In genomic region chr11:93604276-93604675, GRCh38 we compare ENCODE assay signal across 28 cellular contexts.
"Had no signal": no experiment of that assay in that cellular context is flagged by ENCODE, and none has a peak within 500 bp of the region (broad histone marks: within the 10 kb centered on the region; RNA-seq: fewer than 3 reads in every experiment).

No MANE protein-coding gene starts in this region.

- H3K27ac ChIP-seq: ascending aorta, cardiac muscle cell, colonic mucosa, gastrocnemius medialis, hepatocyte, stomach, thyroid gland, upper lobe of left lung, vagina had no signal

- ATAC-seq: effector memory CD8-positive, alpha-beta T cell; gastrocnemius medialis; left cardiac atrium; natural killer cell; right cardiac atrium; stimulated activated naive B cell treated with anti-CD40 and anti-IgM and Interleukin-4, amounts not matched to agents 10 μg/mL and 1 μg/mL and 100 μg/mL, for 72 hours had no signal

- DNase-seq: activated CD4-positive, alpha-beta memory T cell treated with anti-CD3 and anti-CD28 coated beads for 36 hours; activated CD4-positive, alpha-beta T cell treated with anti-CD3 and anti-CD28 coated beads, Interleukin-2, amount 10 ng/mL, durations not matched to agents 24 days and 14 days; activated CD4-positive, CD25-positive, alpha-beta regulatory T cell treated with anti-CD3 and anti-CD28 coated beads, Interleukin-2, amount 50 U/mL, for 72 hours; activated CD8-positive, alpha-beta memory T cell treated with anti-CD3 and anti-CD28 coated beads, Interleukin-2, amount 50 U/mL, for 4 hours; activated gamma-delta T cell; activated naive CD4-positive, alpha-beta T cell treated with anti-CD3 and anti-CD28 coated beads, Interleukin-2, amount 10 ng/mL, durations not matched to agents 7 days and 5 days; activated naive CD8-positive, alpha-beta T cell treated with anti-CD3 and anti-CD28 coated beads, Interleukin-2, amount 10 ng/mL, durations not matched to agents 7 days and 5 days; activated T-cell treated with anti-CD3 and anti-CD28 coated beads, Interleukin-2, amount 50 U/mL, for 1 hour; cerebellar nuclear complex; colonic mucosa; effector memory CD8-positive, alpha-beta T cell; erythroblast; gastrocnemius medialis; glutamatergic neuron; left cardiac atrium; natural killer cell; right cardiac atrium; stimulated activated CD4-positive, alpha-beta T cell treated with anti-CD3 and anti-CD28 coated beads, Interleukin-15, amount 100 ng/mL, for 24 hours; stimulated activated CD4-positive, alpha-beta T cell treated with anti-CD3 and anti-CD28 coated beads, Interleukin-2, amount 100 ng/mL, for 24 hours; stimulated activated naive B cell treated with anti-CD40 and anti-IgM and Interleukin-4, amounts not matched to agents 10 μg/mL and 1 μg/mL and 100 μg/mL, for 72 hours; stomach; T-helper 9 cell; thyroid gland; upper lobe of left lung had no signal

- H3K27me3 ChIP-seq: ascending aorta, cardiac muscle cell, colonic mucosa, gastrocnemius medialis, hepatocyte, stomach, thyroid gland, upper lobe of left lung, vagina had no signal

- H3K4me3 ChIP-seq: ascending aorta, cardiac muscle cell, colonic mucosa, gastrocnemius medialis, hepatocyte, stomach, thyroid gland, upper lobe of left lung, vagina had no signal

- H3K9me3 ChIP-seq: ascending aorta, colonic mucosa, gastrocnemius medialis, stomach, thyroid gland, upper lobe of left lung, vagina had no signal

- H3K36me3 ChIP-seq: ascending aorta, cardiac muscle cell, colonic mucosa, gastrocnemius medialis, stomach, thyroid gland, upper lobe of left lung, vagina had no signal
